In the genomic region with DNA sequence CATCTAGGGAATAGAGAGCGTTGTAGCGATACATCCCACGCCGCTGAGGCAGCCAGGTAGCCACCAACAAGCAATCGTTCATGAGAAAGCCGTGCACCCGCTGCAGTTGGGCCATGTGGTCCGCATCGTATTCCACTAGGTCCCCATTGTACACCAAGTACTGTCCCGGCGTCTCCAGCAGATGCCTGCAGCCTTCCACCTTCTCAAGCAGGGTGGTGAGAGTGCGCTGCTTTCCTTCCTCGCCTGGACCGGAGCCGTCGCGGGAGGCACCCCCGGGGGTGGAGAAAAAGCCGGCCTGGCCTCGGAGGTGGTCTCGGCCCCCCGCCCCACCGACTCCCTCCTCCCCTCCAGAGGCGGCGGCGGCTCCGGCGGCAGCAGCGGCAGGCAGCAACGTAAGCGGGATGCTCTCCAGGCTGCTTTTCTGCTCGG, we compare ENCODE assay signal across 7 cellular contexts. TPM values are rescaled to one million over a fixed set of nuclear protein-coding genes. Genes with fewer than 3 reads are reported as not detected.
DNase-seq lines count a peak whose midpoint lies in the region; ATAC-seq and TF ChIP-seq lines count a peak whose summit lies in the region.

No MANE protein-coding gene starts in this region.

- H3K4me1 Mint-ChIP-seq in activated B cell treated with CpG ODN at 0.5 μM for 24 hours = peaks cover 69% of the 10 kb centered on the region

- CTCF ChIA-PET in activated B cell treated with CpG ODN at 0.5 μM for 24 hours (lab: Charles Lee) = interaction anchor here (1.5 kb wide), 1 partner anchor 20 kb away, joined by 7 read pairs; no protein-coding TSS in a partner anchor

- intact Hi-C loops in activated B cell treated with CpG ODN at 0.5 μM for 24 hours (cut with micrococcal nuclease) = loop anchor here (1.0 to 10.0 kb wide), 6 partner anchors 96 to 470 kb away; partner anchors contain the start of genes ARV1, C1orf198, FAM89A and GNPAT
- intact Hi-C loops in left cardiac atrium (cut with DNase I) = loop anchor here in 1 of 2 donors (5.0 kb wide), 1 partner anchor 65 kb away; no protein-coding TSS in a partner anchor
- intact Hi-C loops in sciatic nerve (cut with DNase I) = no loop called here

- TF ChIP-seq CTCF in activated B cell treated with CpG ODN at 0.5 μM for 24 hours (IDR thresholded peaks at IDR 0.05) = no peak

- no peak for DNase-seq in activated B cell treated with CpG ODN at 0.5 μM for 24 hours
- no peak for DNase-seq in left cardiac atrium
- DNase-seq in sciatic nerve (ENCODE audit: low spot score) = peak; percentile 68
- DNase-seq in NCI-H2081 treated with DMSO at 0.1 percent for 48 hours (lab: John Stamatoyannopoulos, UW) = no peak

- H3K4me3 Mint-ChIP-seq in activated B cell treated with CpG ODN at 0.5 μM for 24 hours = peak overlapping the region; percentile 99

- peaks cover 56% of the 10 kb centered on the region for H3K36me3 Mint-ChIP-seq in activated B cell treated with CpG ODN at 0.5 μM for 24 hours (ENCODE audit: low read depth)

- POLR2A ChIA-PET in activated B cell treated with CpG ODN at 0.5 μM for 24 hours (lab: Charles Lee) = interaction anchor here (0.8 to 2.5 kb wide), 10 partner anchors 12 to 1779 kb away, joined by 3 to 23 read pairs (median 5); partner anchors contain the start of genes ABCB10, EGLN1, GNPAT and TSNAX

- no peaks in the 10 kb centered on the region for H3K9me3 Mint-ChIP-seq in activated B cell treated with CpG ODN at 0.5 μM for 24 hours

- ATAC-seq in GM19023 (IDR thresholded peaks at IDR 0.05; ENCODE audit: unreplicated experiment) (peak; percentile 6), HG03025 (IDR thresholded peaks at IDR 0.05; ENCODE audit: low FRiP score, unreplicated experiment) (peak; percentile 6), activated B cell treated with CpG ODN at 0.5 μM for 24 hours (ENCODE audit: low read depth) (no peak), left cardiac atrium (peak; percentile 7 to 41), sciatic nerve (no peak), GM19463 (IDR thresholded peaks at IDR 0.05; ENCODE audit: unreplicated experiment) (no peak)

- peaks cover 1% of the 10 kb centered on the region for H3K27me3 Mint-ChIP-seq in activated B cell treated with CpG ODN at 0.5 μM for 24 hours

- H3K27ac Mint-ChIP-seq in activated B cell treated with CpG ODN at 0.5 μM for 24 hours = peak overlapping the region; percentile 99

RNA-seq across cellular contexts. Expression of gene EXOC8, which starts 0.6 kb away (rescaled TPM):
- total RNA-seq in activated B cell treated with CpG ODN at 0.5 μM for 24 hours (21.7 and 24.9 TPM in 2 replicates), left cardiac atrium (10 to 100 TPM; 12.0 to 17.0 TPM), sciatic nerve (15.9 TPM)

RNA-seq across cellular contexts. Expression of gene SPRTN, which starts 1.0 kb away (rescaled TPM):
- total RNA-seq in activated B cell treated with CpG ODN at 0.5 μM for 24 hours (14.2 and 18.9 TPM in 2 replicates), left cardiac atrium (1 to 10 TPM; 6.8 to 7.7 TPM), sciatic nerve (10.5 TPM)

Comparison
In these comparisons a context has a peak if more than half of its experiments do, and no peak if none do; other contexts are left out.
1. ATAC-seq: peak in GM19023 (single experiment), HG03025 (single experiment) and left cardiac atrium (2 of 2); none in activated B cell treated with CpG ODN at 0.5 μM for 24 hours (single experiment), sciatic nerve (single experiment) and GM19463 (single experiment).